In the genomic region with DNA sequence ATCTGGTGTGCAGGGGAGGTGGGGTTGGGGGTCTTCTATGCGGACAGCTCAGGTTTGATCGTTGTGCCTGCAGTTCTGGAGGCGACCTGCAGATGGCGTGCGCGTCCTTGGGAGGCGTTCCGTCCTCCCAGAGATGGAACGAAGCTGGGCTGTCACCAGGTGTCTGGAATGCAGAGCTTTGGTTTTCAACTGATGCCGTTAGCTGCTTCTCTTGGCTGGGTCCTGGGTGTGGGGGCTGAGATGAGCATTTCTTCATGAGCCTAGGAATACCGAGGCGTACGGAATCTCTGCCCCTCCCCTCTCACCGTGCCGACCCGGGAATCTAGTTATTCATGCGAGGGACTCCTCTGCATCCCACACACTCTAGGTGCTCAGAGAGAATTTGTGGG, we compare ENCODE assay signal across 8 cellular contexts.
DNase-seq lines count a peak whose midpoint lies in the region; ATAC-seq and TF ChIP-seq lines count a peak whose summit lies in the region.

No MANE protein-coding gene starts in this region.

- H3K4me1 ChIP-seq in GM23248 (ENCODE audit: insufficient read depth) = no peaks in the 10 kb centered on the region

- TF ChIP-seq CTCF in AG09309 (IDR thresholded peaks at IDR 0.05; ENCODE audit: control insufficient read depth, insufficient read depth, low read depth, low read length, missing control alignments) (peak; percentile 99), epithelial cell of esophagus (IDR thresholded peaks at IDR 0.05; ENCODE audit: insufficient read depth, low read depth, low read length, missing control alignments) (peak; percentile 98)

- no peaks in the 10 kb centered on the region for H4K20me1 ChIP-seq in GM23248 (ENCODE audit: insufficient read depth)

- no peak overlapping the region for H3K4me3 ChIP-seq in AG09309 (ENCODE audit: control insufficient read depth, low read depth, low read length)
- no peak overlapping the region for H3K4me3 ChIP-seq in GM23248
- no peak overlapping the region for H3K4me3 ChIP-seq in epithelial cell of esophagus (ENCODE audit: low read length)

- peak overlapping the region; percentile 41; the same call in 1 of the 2 replicates for H2AFZ ChIP-seq in GM23248

- no peaks in the 10 kb centered on the region for H3K9me3 ChIP-seq in GM23248 (ENCODE audit: low read depth)

- H3K27me3 ChIP-seq in GM23248 (replicated peaks; ENCODE audit: insufficient read depth) = peaks cover 10% of the 10 kb centered on the region

- H3K9me2 ChIP-seq in GM23248 (ENCODE audit: insufficient read depth) = no peaks in the 10 kb centered on the region

- no peaks in the 10 kb centered on the region for H3K79me2 ChIP-seq in GM23248 (ENCODE audit: insufficient read depth)

- in situ Hi-C loops in GM23248 (cut with MboI) = no loop called here

- WGBS in GM23248 (ENCODE audit: low coverage in 1 of 2, low lambda C conversion rate in 2 of 2, missing lambda C conversion rate in 2 of 2), 2 experiments = 4 to 7% methylated on average over 17 of the region's 17 CpGs

- H3K9ac ChIP-seq in GM23248 = no peak overlapping the region

- H3K27ac ChIP-seq in GM23248 = no peak overlapping the region

- no peak for DNase-seq in AG09309 (ENCODE audit: low read depth)
- peak; percentile 65 for DNase-seq in GM23248
- DNase-seq in NCI-H748 treated with DMSO at 0.1 percent for 48 hours (lab: John Stamatoyannopoulos, UW) = peak; percentile 16
- DNase-seq in activated CD8-positive, alpha-beta memory T cell treated with anti-CD3 and anti-CD28 coated beads, Interleukin-2, amount 50 U/mL, for 24 hours (ENCODE audit: extremely low read depth) = peak; percentile 36
- peak; percentile 49 for DNase-seq in epithelial cell of esophagus (ENCODE audit: low read depth)
- DNase-seq in mucosa of gallbladder (ENCODE audit: low spot score) = peak; percentile 60
- DNase-seq in stimulated activated CD8-positive, alpha-beta memory T cell treated with anti-CD3 and anti-CD28 coated beads, Interleukin-4, amount 100 ng/mL, for 4 hours (ENCODE audit: low read depth in 2 of 2, low spot score in 1 of 2) = peak; percentile 21 to 55

- H3K36me3 ChIP-seq in GM23248 (ENCODE audit: low read depth) = no peaks in the 10 kb centered on the region

- H3F3A ChIP-seq in GM23248 (ENCODE audit: insufficient read depth) = no peaks in the 10 kb centered on the region

- no peak overlapping the region for H3K4me2 ChIP-seq in GM23248 (ENCODE audit: unreplicated experiment)

- ATAC-seq in GM21737 (IDR thresholded peaks at IDR 0.05; ENCODE audit: unreplicated experiment) = no peak
